In the genomic region with DNA sequence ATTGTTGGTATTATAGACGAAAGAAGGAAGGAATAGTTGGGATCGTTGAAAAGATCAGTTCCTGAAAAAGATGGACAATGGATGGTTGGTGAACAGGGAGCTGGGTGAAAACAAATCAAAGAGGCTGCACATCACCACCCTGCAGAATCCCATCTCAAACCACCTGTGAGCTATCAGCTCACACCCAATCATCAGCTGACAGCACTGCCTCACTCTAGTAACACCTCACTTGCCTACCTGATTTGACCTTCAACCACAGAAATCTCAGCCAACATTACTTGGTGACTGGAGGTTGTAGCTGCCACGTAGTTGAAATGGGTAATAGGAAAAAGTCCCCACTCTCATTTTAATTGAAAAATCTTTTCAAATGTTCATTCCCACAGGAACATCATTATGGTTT, we compare ENCODE assay signal across 1 cellular context.
TF ChIP-seq lines count a peak whose summit lies in the region.

No MANE protein-coding gene starts in this region.

TF ChIP-seq in GM12878, 131 proteins besides CTCF, POLR2A, EP300 and RAD21 (continued from another document):
- TF ChIP-seq POU2F2 (IDR thresholded peaks at IDR 0.05; ENCODE audit: borderline replicate concordance, low read depth, low read length): no peak
- TF ChIP-seq CHD2 (IDR thresholded peaks at IDR 0.05; ENCODE audit: borderline replicate concordance, low read depth, low read length): no peak
- TF ChIP-seq, protein P1, sequence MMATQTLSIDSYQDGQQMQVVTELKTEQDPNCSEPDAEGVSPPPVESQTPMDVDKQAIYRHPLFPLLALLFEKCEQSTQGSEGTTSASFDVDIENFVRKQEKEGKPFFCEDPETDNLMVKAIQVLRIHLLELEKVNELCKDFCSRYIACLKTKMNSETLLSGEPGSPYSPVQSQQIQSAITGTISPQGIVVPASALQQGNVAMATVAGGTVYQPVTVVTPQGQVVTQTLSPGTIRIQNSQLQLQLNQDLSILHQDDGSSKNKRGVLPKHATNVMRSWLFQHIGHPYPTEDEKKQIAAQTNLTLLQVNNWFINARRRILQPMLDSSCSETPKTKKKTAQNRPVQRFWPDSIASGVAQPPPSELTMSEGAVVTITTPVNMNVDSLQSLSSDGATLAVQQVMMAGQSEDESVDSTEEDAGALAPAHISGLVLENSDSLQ (IDR thresholded peaks at IDR 0.05): peak; percentile 75
- TF ChIP-seq, protein P2, sequence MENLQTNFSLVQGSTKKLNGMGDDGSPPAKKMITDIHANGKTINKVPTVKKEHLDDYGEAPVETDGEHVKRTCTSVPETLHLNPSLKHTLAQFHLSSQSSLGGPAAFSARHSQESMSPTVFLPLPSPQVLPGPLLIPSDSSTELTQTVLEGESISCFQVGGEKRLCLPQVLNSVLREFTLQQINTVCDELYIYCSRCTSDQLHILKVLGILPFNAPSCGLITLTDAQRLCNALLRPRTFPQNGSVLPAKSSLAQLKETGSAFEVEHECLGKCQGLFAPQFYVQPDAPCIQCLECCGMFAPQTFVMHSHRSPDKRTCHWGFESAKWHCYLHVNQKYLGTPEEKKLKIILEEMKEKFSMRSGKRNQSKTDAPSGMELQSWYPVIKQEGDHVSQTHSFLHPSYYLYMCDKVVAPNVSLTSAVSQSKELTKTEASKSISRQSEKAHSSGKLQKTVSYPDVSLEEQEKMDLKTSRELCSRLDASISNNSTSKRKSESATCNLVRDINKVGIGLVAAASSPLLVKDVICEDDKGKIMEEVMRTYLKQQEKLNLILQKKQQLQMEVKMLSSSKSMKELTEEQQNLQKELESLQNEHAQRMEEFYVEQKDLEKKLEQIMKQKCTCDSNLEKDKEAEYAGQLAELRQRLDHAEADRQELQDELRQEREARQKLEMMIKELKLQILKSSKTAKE (IDR thresholded peaks at IDR 0.05; ENCODE audit: low read depth, poor library complexity, severe bottlenecking): no peak
- TF ChIP-seq, protein P3, sequence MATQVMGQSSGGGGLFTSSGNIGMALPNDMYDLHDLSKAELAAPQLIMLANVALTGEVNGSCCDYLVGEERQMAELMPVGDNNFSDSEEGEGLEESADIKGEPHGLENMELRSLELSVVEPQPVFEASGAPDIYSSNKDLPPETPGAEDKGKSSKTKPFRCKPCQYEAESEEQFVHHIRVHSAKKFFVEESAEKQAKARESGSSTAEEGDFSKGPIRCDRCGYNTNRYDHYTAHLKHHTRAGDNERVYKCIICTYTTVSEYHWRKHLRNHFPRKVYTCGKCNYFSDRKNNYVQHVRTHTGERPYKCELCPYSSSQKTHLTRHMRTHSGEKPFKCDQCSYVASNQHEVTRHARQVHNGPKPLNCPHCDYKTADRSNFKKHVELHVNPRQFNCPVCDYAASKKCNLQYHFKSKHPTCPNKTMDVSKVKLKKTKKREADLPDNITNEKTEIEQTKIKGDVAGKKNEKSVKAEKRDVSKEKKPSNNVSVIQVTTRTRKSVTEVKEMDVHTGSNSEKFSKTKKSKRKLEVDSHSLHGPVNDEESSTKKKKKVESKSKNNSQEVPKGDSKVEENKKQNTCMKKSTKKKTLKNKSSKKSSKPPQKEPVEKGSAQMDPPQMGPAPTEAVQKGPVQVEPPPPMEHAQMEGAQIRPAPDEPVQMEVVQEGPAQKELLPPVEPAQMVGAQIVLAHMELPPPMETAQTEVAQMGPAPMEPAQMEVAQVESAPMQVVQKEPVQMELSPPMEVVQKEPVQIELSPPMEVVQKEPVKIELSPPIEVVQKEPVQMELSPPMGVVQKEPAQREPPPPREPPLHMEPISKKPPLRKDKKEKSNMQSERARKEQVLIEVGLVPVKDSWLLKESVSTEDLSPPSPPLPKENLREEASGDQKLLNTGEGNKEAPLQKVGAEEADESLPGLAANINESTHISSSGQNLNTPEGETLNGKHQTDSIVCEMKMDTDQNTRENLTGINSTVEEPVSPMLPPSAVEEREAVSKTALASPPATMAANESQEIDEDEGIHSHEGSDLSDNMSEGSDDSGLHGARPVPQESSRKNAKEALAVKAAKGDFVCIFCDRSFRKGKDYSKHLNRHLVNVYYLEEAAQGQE (IDR thresholded peaks at IDR 0.05; ENCODE audit: low read depth, low read length): no peak
- TF ChIP-seq, protein P4, sequence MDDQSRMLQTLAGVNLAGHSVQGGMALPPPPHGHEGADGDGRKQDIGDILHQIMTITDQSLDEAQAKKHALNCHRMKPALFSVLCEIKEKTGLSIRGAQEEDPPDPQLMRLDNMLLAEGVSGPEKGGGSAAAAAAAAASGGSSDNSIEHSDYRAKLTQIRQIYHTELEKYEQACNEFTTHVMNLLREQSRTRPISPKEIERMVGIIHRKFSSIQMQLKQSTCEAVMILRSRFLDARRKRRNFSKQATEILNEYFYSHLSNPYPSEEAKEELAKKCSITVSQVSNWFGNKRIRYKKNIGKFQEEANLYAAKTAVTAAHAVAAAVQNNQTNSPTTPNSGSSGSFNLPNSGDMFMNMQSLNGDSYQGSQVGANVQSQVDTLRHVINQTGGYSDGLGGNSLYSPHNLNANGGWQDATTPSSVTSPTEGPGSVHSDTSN (IDR thresholded peaks at IDR 0.05; ENCODE audit: insufficient replicate concordance, low read depth, low read length): peak; percentile 14
- TF ChIP-seq BHLHE40 (IDR thresholded peaks at IDR 0.05; ENCODE audit: borderline replicate concordance in 1 of 2, low read depth in 2 of 2, low read length in 1 of 2): peak in 1 of 2 experiments; percentile 37; a peak in 1 of 4 replicates
- TF ChIP-seq NR2F1 (conservative IDR thresholded peaks at IDR 0.05): peak; percentile 81
- no peak for TF ChIP-seq NR2C1 (IDR thresholded peaks at IDR 0.05)
- TF ChIP-seq SRF (IDR thresholded peaks at IDR 0.05; ENCODE audit: low read depth in 2 of 2, low read length in 2 of 2): no peak
- no peak for TF ChIP-seq RFX5 (IDR thresholded peaks at IDR 0.05; ENCODE audit: low read depth, low read length)
